ENCODE assay signal across 8 cellular contexts in genomic region chr22:31107206-31108118, GRCh38. TPM values are rescaled to one million over a fixed set of nuclear protein-coding genes. Genes with fewer than 3 reads are reported as not detected.
A peak's percentile ranks its signal among the peaks of the same experiment; 100 is the strongest.
DNase-seq lines count a peak whose midpoint lies in the region; ATAC-seq lines count a peak whose summit lies in the region.

TSS of gene SELENOM (minus strand) at chr22:31107568. CDS start at chr22:31107505, 63 bp downstream.

- peak; percentile 78 for ATAC-seq in GM19043 (IDR thresholded peaks at IDR 0.05; ENCODE audit: low read depth, unreplicated experiment)
- peak; percentile 89 for ATAC-seq in HG03354 (IDR thresholded peaks at IDR 0.05; ENCODE audit: poor library complexity, severe bottlenecking, unreplicated experiment)

- peak; percentile 99 for DNase-seq in AG20443 (ENCODE audit: low spot score)
- peak; percentile 99 for DNase-seq in NCI-H69 (lab: John Stamatoyannopoulos, UW)
- DNase-seq in activated CD8-positive, alpha-beta memory T cell treated with anti-CD3 and anti-CD28 coated beads for 1 hour (ENCODE audit: extremely low read depth in 1 of 2, low read depth in 1 of 2): peak; percentile 73 to 74
- DNase-seq in effector CD8-positive, alpha-beta T cell (lab: John Stamatoyannopoulos, UW): peak; percentile 84
- peak; percentile 97 to 98 for DNase-seq in lung microvascular endothelial cell (ENCODE audit: low read depth in 2 of 2)
- peak; percentile 70 to 77 (median 74) for DNase-seq in stimulated activated CD4-positive, alpha-beta T cell treated with anti-CD3 and anti-CD28 coated beads, TNF-alpha, amount 100 ng/mL, for 4 hours (ENCODE audit: low read depth in 3 of 3)

RNA-seq across cellular contexts. Expression of gene SELENOM, which starts in this region (rescaled TPM):
- 10.3 and 21.8 TPM in 2 replicates for total RNA-seq in lung microvascular endothelial cell

Comparison
In these comparisons a context has a peak if more than half of its experiments do, and no peak if none do; other contexts are left out.
1. Peak in every context shown above with its lines: DNase-seq and ATAC-seq.